ENCODE assay signal across 1 cellular context in the genomic region with DNA sequence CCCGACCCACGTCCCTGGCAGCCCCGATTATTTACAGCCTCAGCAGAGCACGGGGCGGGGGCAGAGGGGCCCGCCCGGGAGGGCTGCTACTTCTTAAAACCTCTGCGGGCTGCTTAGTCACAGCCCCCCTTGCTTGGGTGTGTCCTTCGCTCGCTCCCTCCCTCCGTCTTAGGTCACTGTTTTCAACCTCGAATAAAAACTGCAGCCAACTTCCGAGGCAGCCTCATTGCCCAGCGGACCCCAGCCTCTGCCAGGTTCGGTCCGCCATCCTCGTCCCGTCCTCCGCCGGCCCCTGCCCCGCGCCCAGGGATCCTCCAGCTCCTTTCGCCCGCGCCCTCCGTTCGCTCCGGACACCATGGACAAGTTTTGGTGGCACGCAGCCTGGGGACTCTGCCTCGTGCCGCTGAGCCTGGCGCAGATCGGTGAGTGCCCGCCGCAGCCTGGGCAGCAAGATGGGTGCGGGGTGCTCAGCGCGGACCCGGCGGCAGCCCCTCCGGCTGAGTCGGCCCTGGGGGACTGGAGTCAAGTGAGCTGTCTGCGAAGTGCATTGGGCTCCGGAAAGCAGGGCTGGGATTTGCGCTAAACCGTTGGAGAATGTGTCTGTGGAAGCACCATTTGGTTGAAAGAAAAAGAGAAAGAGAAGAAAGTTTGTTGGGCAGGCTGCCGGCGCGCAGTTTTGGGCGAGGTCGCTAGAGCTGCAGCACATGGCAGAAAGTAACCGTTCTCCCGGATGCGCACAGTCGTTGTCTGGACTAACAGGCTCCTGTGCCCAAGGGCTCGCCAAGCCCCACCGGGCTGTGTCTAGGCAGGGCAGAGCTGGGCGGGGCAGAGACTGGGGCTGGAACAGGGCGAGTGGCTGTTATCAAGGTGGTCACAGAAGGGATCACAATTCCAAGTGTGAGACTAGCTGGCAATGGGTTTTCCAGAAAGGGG.
TF ChIP-seq lines count a peak whose summit lies in the region.

A gene (plus strand): TSS at position 223 of the 933 bp plus-strand sequence. CDS start 133 bp downstream, at position 356.

TF ChIP-seq in GM12878, 131 proteins besides CTCF, POLR2A, EP300 and RAD21 (continued from another document):
- TF ChIP-seq, protein P1, sequence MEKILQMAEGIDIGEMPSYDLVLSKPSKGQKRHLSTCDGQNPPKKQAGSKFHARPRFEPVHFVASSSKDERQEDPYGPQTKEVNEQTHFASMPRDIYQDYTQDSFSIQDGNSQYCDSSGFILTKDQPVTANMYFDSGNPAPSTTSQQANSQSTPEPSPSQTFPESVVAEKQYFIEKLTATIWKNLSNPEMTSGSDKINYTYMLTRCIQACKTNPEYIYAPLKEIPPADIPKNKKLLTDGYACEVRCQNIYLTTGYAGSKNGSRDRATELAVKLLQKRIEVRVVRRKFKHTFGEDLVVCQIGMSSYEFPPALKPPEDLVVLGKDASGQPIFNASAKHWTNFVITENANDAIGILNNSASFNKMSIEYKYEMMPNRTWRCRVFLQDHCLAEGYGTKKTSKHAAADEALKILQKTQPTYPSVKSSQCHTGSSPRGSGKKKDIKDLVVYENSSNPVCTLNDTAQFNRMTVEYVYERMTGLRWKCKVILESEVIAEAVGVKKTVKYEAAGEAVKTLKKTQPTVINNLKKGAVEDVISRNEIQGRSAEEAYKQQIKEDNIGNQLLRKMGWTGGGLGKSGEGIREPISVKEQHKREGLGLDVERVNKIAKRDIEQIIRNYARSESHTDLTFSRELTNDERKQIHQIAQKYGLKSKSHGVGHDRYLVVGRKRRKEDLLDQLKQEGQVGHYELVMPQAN (conservative IDR thresholded peaks at IDR 0.05) = 0 out of 2 replicates have a peak, but pooled peaks have one; percentile 35
- no peak for TF ChIP-seq ESRRA (IDR thresholded peaks at IDR 0.05; ENCODE audit: low read length)
- no peak for TF ChIP-seq SMAD1 (IDR thresholded peaks at IDR 0.05; ENCODE audit: low read depth, partially characterized antibody)
- TF ChIP-seq ASH2L (IDR thresholded peaks at IDR 0.05; ENCODE audit: borderline replicate concordance, low read depth) = 0 out of 2 replicates have a peak, but pooled peaks have one; percentile 49
- no peak for TF ChIP-seq RFX5 (IDR thresholded peaks at IDR 0.05; ENCODE audit: low read depth, low read length)
- TF ChIP-seq, protein P2, sequence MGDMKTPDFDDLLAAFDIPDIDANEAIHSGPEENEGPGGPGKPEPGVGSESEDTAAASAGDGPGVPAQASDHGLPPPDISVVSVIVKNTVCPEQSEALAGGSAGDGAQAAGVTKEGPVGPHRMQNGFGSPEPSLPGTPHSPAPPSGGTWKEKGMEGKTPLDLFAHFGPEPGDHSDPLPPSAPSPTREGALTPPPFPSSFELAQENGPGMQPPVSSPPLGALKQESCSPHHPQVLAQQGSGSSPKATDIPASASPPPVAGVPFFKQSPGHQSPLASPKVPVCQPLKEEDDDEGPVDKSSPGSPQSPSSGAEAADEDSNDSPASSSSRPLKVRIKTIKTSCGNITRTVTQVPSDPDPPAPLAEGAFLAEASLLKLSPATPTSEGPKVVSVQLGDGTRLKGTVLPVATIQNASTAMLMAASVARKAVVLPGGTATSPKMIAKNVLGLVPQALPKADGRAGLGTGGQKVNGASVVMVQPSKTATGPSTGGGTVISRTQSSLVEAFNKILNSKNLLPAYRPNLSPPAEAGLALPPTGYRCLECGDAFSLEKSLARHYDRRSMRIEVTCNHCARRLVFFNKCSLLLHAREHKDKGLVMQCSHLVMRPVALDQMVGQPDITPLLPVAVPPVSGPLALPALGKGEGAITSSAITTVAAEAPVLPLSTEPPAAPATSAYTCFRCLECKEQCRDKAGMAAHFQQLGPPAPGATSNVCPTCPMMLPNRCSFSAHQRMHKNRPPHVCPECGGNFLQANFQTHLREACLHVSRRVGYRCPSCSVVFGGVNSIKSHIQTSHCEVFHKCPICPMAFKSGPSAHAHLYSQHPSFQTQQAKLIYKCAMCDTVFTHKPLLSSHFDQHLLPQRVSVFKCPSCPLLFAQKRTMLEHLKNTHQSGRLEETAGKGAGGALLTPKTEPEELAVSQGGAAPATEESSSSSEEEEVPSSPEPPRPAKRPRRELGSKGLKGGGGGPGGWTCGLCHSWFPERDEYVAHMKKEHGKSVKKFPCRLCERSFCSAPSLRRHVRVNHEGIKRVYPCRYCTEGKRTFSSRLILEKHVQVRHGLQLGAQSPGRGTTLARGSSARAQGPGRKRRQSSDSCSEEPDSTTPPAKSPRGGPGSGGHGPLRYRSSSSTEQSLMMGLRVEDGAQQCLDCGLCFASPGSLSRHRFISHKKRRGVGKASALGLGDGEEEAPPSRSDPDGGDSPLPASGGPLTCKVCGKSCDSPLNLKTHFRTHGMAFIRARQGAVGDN (IDR thresholded peaks at IDR 0.05) = peak; percentile 54; the same call in 1 of the 2 replicates
- no peak for TF ChIP-seq SRF (IDR thresholded peaks at IDR 0.05; ENCODE audit: low read depth in 2 of 2, low read length in 2 of 2)
